11 cellular contexts compared by ENCODE assay signal in the genomic region with DNA sequence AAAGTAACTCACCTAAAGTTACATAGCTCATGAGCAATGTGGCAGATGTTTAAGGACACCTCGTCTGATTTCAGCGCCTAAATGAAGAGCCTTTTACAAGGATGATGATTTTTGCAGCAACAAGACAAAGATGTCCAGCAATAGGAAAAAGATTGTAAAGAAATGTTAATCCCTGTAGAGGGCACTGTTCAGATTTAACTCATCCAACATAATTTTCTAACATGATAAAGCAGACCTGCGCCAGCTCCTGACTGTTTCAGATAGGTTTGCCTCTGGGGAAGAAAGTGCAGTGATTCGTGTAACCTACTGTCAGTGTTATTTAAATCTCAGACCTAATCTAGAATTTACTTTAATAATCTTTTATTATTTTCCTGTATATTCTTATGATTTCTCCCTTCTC.
DNase-seq lines count a peak whose midpoint lies in the region; ATAC-seq, FAIRE-seq and TF ChIP-seq lines count a peak whose summit lies in the region.
"Had no signal": no experiment of that assay in that cellular context is flagged by ENCODE, and none has a peak within 500 bp of the region (broad histone marks: within the 10 kb centered on the region; RNA-seq: fewer than 3 reads in every experiment).

No MANE protein-coding gene starts in this region.

- no peaks in the 10 kb centered on the region for H3K27me3 ChIP-seq in GM06990 (replicated peaks; ENCODE audit: control insufficient read depth, insufficient read depth, low read length)
- no peaks in the 10 kb centered on the region for H3K27me3 ChIP-seq in parathyroid adenoma (ENCODE audit: control insufficient read depth, insufficient read depth, low read length)
- no peaks in the 10 kb centered on the region for H3K27me3 ChIP-seq in CD4-positive, alpha-beta T cell (ENCODE audit: control insufficient read depth, insufficient read depth, low read length)

- no peak overlapping the region for H3K4me3 Mint-ChIP-seq in CD4-positive, alpha-beta T cell
- H3K4me3 Mint-ChIP-seq: T-helper 2 cell treated with Interferon-gamma antibody and Interleukin-4, amounts not matched to agents 5 μg/mL and 100 μg/mL, for 36 hours had no signal

- no peaks in the 10 kb centered on the region for H3K9me3 ChIP-seq in parathyroid adenoma (ENCODE audit: control insufficient read depth, low read length)
- no peaks in the 10 kb centered on the region for H3K9me3 ChIP-seq in CD4-positive, alpha-beta T cell (ENCODE audit: control insufficient read depth, low read length)

- H3K4me3 ChIP-seq in GM06990 (replicated peaks; ENCODE audit: low read depth, low read length) (no peak overlapping the region), parathyroid adenoma (ENCODE audit: low read depth, low read length) (no peak overlapping the region)

- no peaks in the 10 kb centered on the region for H3K79me2 ChIP-seq in parathyroid adenoma

- intact Hi-C loops in CD4-positive, alpha-beta T cell (cut with DNase I, micrococcal nuclease): loop anchor here (5.0 kb wide), 1 partner anchor 504 kb away; no protein-coding TSS in a partner anchor

- H3K9ac ChIP-seq in parathyroid adenoma: no peak overlapping the region

- ATAC-seq in CD4-positive, alpha-beta T cell (ENCODE audit: poor library complexity): no peak
- no peak for ATAC-seq in stimulated activated naive CD8-positive, alpha-beta T cell treated with anti-CD3 and anti-CD28 coated beads, Interleukin-15, Interleukin-2, amounts not matched to agents 100 U/mL and 50 U/mL, for 24 hours
- no peak for ATAC-seq in HG02884 (IDR thresholded peaks at IDR 0.05; ENCODE audit: unreplicated experiment)

- no peak overlapping the region for H3K27ac ChIP-seq in parathyroid adenoma
- H3K27ac ChIP-seq in CD4-positive, alpha-beta T cell (ENCODE audit: low read depth, low read length): no peak overlapping the region

- no peaks in the 10 kb centered on the region for H3K36me3 Mint-ChIP-seq in CD4-positive, alpha-beta T cell (ENCODE audit: low read depth)

- peaks cover 5% of the 10 kb centered on the region for H3K27me3 Mint-ChIP-seq in CD4-positive, alpha-beta T cell

- no peak overlapping the region for H3K4me2 ChIP-seq in parathyroid adenoma (ENCODE audit: low read length)

- no peak overlapping the region for H3K27ac Mint-ChIP-seq in CD4-positive, alpha-beta T cell
- H3K27ac Mint-ChIP-seq: T-helper 2 cell treated with Interferon-gamma antibody and Interleukin-4, amounts not matched to agents 5 μg/mL and 100 μg/mL, for 36 hours had no signal

- no peak for FAIRE-seq in frontal cortex (lab: Jason Lieb, UNC)

- CTCF ChIA-PET in CD4-positive, alpha-beta T cell (lab: Charles Lee): interaction anchor here (0.6 kb wide), 1 partner anchor 504 kb away, joined by 3 read pairs; no protein-coding TSS in a partner anchor

- no peaks in the 10 kb centered on the region for H3K9me3 Mint-ChIP-seq in CD4-positive, alpha-beta T cell

- H3K4me1 Mint-ChIP-seq in CD4-positive, alpha-beta T cell (ENCODE audit: low read depth): no peaks in the 10 kb centered on the region

- DNase-seq in GM06990 (ENCODE audit: extremely low read depth, insufficient read length) (no peak), NCI-H1694 treated with DMSO at 0.1 percent for 48 hours (lab: John Stamatoyannopoulos, UW) (peak; percentile 57), frontal cortex (ENCODE audit: low spot score in 2 of 2) (no peak)
- DNase-seq in central memory CD4-positive, alpha-beta T cell: peak; percentile 15
- DNase-seq in CD4-positive, alpha-beta T cell: no peak
- DNase-seq in stimulated activated naive CD8-positive, alpha-beta T cell treated with anti-CD3 and anti-CD28 coated beads, Interleukin-15, Interleukin-2, amounts not matched to agents 100 U/mL and 50 U/mL, for 24 hours: no peak
- DNase-seq: amniotic stem cell, left cardiac atrium had no signal

- no peak overlapping the region for H2AFZ ChIP-seq in parathyroid adenoma

- no peaks in the 10 kb centered on the region for H3K4me1 ChIP-seq in parathyroid adenoma

- H3K36me3 ChIP-seq in GM06990 (ENCODE audit: control insufficient read depth, insufficient read depth, low read length) (no peaks in the 10 kb centered on the region), parathyroid adenoma (ENCODE audit: control insufficient read depth, insufficient read depth, low read length) (no peaks in the 10 kb centered on the region)

- POLR2A ChIA-PET in CD4-positive, alpha-beta T cell (lab: Charles Lee): no interaction called here

- peak; percentile 22 for TF ChIP-seq CTCF in GM06990 (IDR thresholded peaks at IDR 0.05; ENCODE audit: insufficient read depth, low read length, poor library complexity, severe bottlenecking)
- peak; percentile 5 for TF ChIP-seq CTCF in parathyroid adenoma (IDR thresholded peaks at IDR 0.05)
- TF ChIP-seq CTCF in CD4-positive, alpha-beta T cell (IDR thresholded peaks at IDR 0.05): no peak

Comparison
In these comparisons a context has a peak if more than half of its experiments do, and no peak if none do; other contexts are left out.
1. DNase-seq: peak in NCI-H1694 treated with DMSO at 0.1 percent for 48 hours (single experiment) and central memory CD4-positive, alpha-beta T cell (single experiment); none in GM06990 (single experiment), CD4-positive, alpha-beta T cell (0 of 10), stimulated activated naive CD8-positive, alpha-beta T cell treated with anti-CD3 and anti-CD28 coated beads, Interleukin-15, Interleukin-2, amounts not matched to agents 100 U/mL and 50 U/mL, for 24 hours (single experiment) and frontal cortex (0 of 2).